ENCODE assay signal across 8 cellular contexts in genomic region chr9:40991741-40992471, GRCh38.
A peak's percentile ranks its signal among the peaks of the same experiment; 100 is the strongest.
DNase-seq lines count a peak whose midpoint lies in the region; ATAC-seq and TF ChIP-seq lines count a peak whose summit lies in the region.
"Not testable (repeated sequence)": the region's sequence is repeated elsewhere in the genome, so short reads cannot be mapped to it uniquely, and the experiment has no call there.

No MANE protein-coding gene starts in this region.

- not testable (repeated sequence) for H3K9me3 ChIP-seq in GM23248 (ENCODE audit: low read depth); iPS-15b (ENCODE audit: control insufficient read depth, insufficient read depth, low read length); testis
- H3K9me3 ChIP-seq in HUES48 (ENCODE audit: control insufficient read depth, insufficient read depth, low read length), result peaks cover 15% of the 10 kb centered on the region; the same call in 1 of the 2 replicates

- H3K9ac ChIP-seq in GM23248, result peak overlapping the region; percentile 94
- H3K9ac ChIP-seq in HUES48 (ENCODE audit: low read depth, low read length), result peak overlapping the region; percentile 80
- H3K9ac ChIP-seq in iPS-15b (ENCODE audit: low read depth, low read length), result peak overlapping the region; percentile 85

- intact Hi-C loops in testis (cut with DNase I; ENCODE audit: low total_unique reads), result not testable (repeated sequence)

- peak overlapping the region; percentile 93 for H3K4me2 ChIP-seq in GM23248 (ENCODE audit: unreplicated experiment)

- not testable (repeated sequence) for H3K27me3 Mint-ChIP-seq in central memory CD8-positive, alpha-beta T cell

- not testable (repeated sequence) for H3K4me3 Mint-ChIP-seq in central memory CD8-positive, alpha-beta T cell

- not testable (repeated sequence) for H3F3A ChIP-seq in GM23248 (ENCODE audit: insufficient read depth)

- H3K27ac Mint-ChIP-seq in central memory CD8-positive, alpha-beta T cell (ENCODE audit: low read depth), result not testable (repeated sequence)

- in situ Hi-C loops in GM23248 (cut with MboI), result not testable (repeated sequence)

- H3K4me1 ChIP-seq in GM23248 (ENCODE audit: insufficient read depth), result peaks cover 20% of the 10 kb centered on the region
- H3K4me1 ChIP-seq in HUES48 (ENCODE audit: control insufficient read depth, insufficient read depth, low read length); iPS-15b (ENCODE audit: control insufficient read depth, insufficient read depth, low read length): not testable (repeated sequence)
- H3K4me1 ChIP-seq in testis, result peaks cover 15% of the 10 kb centered on the region

- peak; percentile 80 for TF ChIP-seq POLR2A in GM10847 (IDR thresholded peaks at IDR 0.05; ENCODE audit: extremely low read depth, insufficient read length)
- not testable (repeated sequence) for TF ChIP-seq POLR2A in testis (IDR thresholded peaks at IDR 0.05)

- H2AFZ ChIP-seq in GM23248, result peak overlapping the region; percentile 93

- H3K27me3 ChIP-seq in GM23248 (replicated peaks; ENCODE audit: insufficient read depth); HUES48 (ENCODE audit: control insufficient read depth, insufficient read depth, low read length); testis: not testable (repeated sequence)
- peaks cover 11% of the 10 kb centered on the region for H3K27me3 ChIP-seq in iPS-15b (ENCODE audit: control insufficient read depth, insufficient read depth, low read length)

- not testable (repeated sequence) for H4K20me1 ChIP-seq in GM23248 (ENCODE audit: insufficient read depth)

- WGBS in GM23248 (ENCODE audit: low coverage in 1 of 2, low lambda C conversion rate in 2 of 2, missing lambda C conversion rate in 2 of 2), 2 experiments, result 10 to 12% methylated on average over 54 of the region's 54 CpGs
- WGBS in testis, 2 donors, result 10% methylated on average over 54 of the region's 54 CpGs

- H3K9me2 ChIP-seq in GM23248 (ENCODE audit: insufficient read depth), result not testable (repeated sequence)

- TF ChIP-seq CTCF in testis (IDR thresholded peaks at IDR 0.05), result peak; percentile 42 to 93 (median 89)

- H3K4me3 ChIP-seq in GM23248, result peak overlapping the region; percentile 99
- peak overlapping the region; percentile 88 for H3K4me3 ChIP-seq in HUES48 (ENCODE audit: low read depth, low read length)
- H3K4me3 ChIP-seq in iPS-15b (ENCODE audit: low read depth, low read length), result peak overlapping the region; percentile 83
- H3K4me3 ChIP-seq in testis, result peak overlapping the region; percentile 80 to 94

- not testable (repeated sequence) for H3K9me3 Mint-ChIP-seq in central memory CD8-positive, alpha-beta T cell

- peak; percentile 97 for ATAC-seq in central memory CD8-positive, alpha-beta T cell (replicated peaks; ENCODE audit: extremely low read depth, poor library complexity, severe bottlenecking)

- not testable (repeated sequence) for H3K36me3 ChIP-seq in GM23248 (ENCODE audit: low read depth); HUES48 (ENCODE audit: control insufficient read depth, insufficient read depth, low read length); iPS-15b (ENCODE audit: control insufficient read depth, insufficient read depth, low read length); testis (ENCODE audit: low read depth, missing control alignments)

- DNase-seq in GM23248 (peak; percentile 99), pulmonary artery endothelial cell (ENCODE audit: low read depth, low spot score) (peak; percentile 97), testis (peak; percentile 99)
- peak; percentile 98 for DNase-seq in activated CD4-positive, alpha-beta T cell treated with anti-CD3 and anti-CD28 coated beads for 48 hours
- peak; percentile 98 to 99 for DNase-seq in central memory CD8-positive, alpha-beta T cell (ENCODE audit: low spot score in 2 of 2)

- H3K36me3 Mint-ChIP-seq in central memory CD8-positive, alpha-beta T cell (ENCODE audit: insufficient read depth), result not testable (repeated sequence)

- peaks cover 30% of the 10 kb centered on the region for H3K4me1 Mint-ChIP-seq in central memory CD8-positive, alpha-beta T cell

- H3K79me2 ChIP-seq in GM23248 (ENCODE audit: insufficient read depth), result peaks cover 39% of the 10 kb centered on the region

- H3K27ac ChIP-seq in GM23248 (peak overlapping the region; percentile 88), HUES48 (ENCODE audit: low read depth, low read length) (peak overlapping the region; percentile 90), testis (peak overlapping the region; percentile 83 to 96)

Comparison
In these comparisons a context has a peak if more than half of its experiments do, and no peak if none do; other contexts are left out.
1. Peak in every context shown above with its lines: DNase-seq, ATAC-seq, H3K4me3 ChIP-seq and H3K27ac ChIP-seq.